8 cellular contexts compared by ENCODE assay signal in the genomic region with DNA sequence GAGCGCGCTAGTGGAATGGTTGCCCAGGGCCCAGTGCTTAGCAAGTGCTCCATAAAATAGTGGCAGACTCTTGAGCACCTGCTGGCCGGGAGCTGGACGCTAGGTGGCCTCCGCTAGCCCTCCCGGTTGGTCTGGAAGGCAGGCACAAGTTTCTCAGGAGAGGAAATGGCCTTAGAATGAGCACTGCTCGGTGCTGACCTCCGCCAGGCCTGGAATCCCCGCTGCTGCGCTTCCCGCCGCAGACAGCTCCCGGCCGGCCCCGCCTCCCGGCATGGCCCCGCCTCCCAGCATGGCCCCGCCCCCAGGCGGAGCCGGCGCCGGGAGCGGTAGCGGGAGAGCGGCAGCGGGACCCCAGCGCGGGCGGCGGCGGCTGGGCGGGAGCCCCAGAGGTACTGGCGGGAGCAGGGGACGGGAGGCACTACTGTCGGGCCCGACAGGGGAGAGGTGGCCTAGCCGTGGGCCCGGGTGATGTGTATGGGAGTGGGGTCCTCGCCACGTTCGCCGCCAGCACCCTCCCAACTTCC. TPM values are rescaled to one million over a fixed set of nuclear protein-coding genes. Genes with fewer than 3 reads are reported as not detected.
DNase-seq lines count a peak whose midpoint lies in the region.

A gene with protein sequence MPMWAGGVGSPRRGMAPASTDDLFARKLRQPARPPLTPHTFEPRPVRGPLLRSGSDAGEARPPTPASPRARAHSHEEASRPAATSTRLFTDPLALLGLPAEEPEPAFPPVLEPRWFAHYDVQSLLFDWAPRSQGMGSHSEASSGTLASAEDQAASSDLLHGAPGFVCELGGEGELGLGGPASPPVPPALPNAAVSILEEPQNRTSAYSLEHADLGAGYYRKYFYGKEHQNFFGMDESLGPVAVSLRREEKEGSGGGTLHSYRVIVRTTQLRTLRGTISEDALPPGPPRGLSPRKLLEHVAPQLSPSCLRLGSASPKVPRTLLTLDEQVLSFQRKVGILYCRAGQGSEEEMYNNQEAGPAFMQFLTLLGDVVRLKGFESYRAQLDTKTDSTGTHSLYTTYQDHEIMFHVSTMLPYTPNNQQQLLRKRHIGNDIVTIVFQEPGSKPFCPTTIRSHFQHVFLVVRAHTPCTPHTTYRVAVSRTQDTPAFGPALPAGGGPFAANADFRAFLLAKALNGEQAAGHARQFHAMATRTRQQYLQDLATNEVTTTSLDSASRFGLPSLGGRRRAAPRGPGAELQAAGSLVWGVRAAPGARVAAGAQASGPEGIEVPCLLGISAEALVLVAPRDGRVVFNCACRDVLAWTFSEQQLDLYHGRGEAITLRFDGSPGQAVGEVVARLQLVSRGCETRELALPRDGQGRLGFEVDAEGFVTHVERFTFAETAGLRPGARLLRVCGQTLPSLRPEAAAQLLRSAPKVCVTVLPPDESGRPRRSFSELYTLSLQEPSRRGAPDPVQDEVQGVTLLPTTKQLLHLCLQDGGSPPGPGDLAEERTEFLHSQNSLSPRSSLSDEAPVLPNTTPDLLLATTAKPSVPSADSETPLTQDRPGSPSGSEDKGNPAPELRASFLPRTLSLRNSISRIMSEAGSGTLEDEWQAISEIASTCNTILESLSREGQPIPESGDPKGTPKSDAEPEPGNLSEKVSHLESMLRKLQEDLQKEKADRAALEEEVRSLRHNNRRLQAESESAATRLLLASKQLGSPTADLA (plus strand): TSS at position 308 of the 524 bp plus-strand sequence. CDS start 2,821 bp downstream, outside the sequence.

- DNase-seq in G401 (ENCODE audit: low spot score) = peak; percentile 69
- peak; percentile 95 for DNase-seq in HCEC 1CT
- peak; percentile 65 for DNase-seq in NCI-H1105 treated with DMSO at 0.1 percent for 48 hours (lab: John Stamatoyannopoulos, UW)
- DNase-seq in activated CD4-positive, CD25-positive, alpha-beta regulatory T cell (lab: John Stamatoyannopoulos, UW) = peak; percentile 40 to 58 (median 54)
- DNase-seq in central memory CD4-positive, alpha-beta T cell = peak; percentile 75
- peak; percentile 90 for DNase-seq in iris pigment epithelial cell (ENCODE audit: low read depth)
- peak; percentile 75 for DNase-seq in smooth muscle cell of the brain vasculature (ENCODE audit: low read depth, low spot score)
- no peak for DNase-seq in LoVo (ENCODE audit: low spot score)

- in situ Hi-C loops in G401 (cut with HindIII; ENCODE audit: low sequenced_read_pairs) = no loop called here

RNA-seq across cellular contexts. Expression of the gene that starts here (rescaled TPM):
- total RNA-seq in G401 (2014; rRNA removed; shearing (Covaris generic)) = 22.5 and 25.2 TPM in 2 replicates
